1 cellular context compared by ENCODE assay signal in the genomic region with DNA sequence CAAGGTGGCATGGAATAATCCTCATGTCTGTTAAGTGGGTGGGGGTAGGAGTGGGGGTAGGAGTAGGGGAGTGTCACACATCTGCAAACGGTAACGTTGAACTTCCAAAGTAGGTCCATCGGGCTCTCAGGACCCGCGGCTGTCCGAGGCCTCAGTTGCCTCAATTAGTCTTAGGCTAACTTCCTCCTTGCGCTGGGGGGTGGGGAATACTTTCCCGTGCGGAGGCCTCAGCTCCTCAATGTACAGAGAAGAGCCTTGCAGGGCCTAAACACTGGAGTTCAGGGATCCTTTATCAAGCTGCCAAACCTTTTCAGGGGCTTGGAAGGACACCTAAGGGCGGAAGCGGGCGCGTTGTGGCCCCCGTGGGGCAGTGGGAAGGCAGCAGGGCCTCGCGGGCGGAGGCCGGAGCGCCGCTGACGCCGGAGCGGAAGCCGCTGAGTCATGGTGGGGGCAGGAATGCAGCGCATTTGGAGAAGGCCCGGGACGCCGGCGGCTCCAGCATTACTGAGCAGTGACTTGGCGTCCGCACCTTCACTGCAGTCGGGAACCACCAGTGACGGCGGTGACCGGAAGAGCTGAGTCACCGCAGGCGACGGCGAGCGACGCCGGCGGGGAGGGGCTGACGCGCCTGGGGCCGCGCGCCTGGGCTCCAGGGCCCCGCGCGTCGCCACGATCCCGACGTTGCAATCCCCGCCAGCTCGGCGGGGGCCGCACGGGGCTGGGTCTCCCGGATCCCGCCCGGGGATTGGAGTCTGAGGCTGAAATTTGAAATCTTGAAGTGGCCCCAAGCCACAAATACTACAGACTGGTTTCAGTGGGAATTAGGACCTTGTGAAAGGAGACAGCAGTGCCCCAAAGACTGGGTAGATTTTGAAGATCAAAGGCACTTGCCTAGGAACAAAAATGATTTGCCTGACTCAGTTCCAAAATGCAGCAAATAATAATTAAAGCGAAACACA.
A peak's percentile ranks its signal among the peaks of the same experiment; 100 is the strongest.
TF ChIP-seq lines count a peak whose summit lies in the region.

No MANE protein-coding gene starts in this region.

TF ChIP-seq in K562, 482 proteins besides CTCF, POLR2A, EP300 and RAD21 (continued from another document and continues in another):
- TF ChIP-seq ZNF778 (CRISPR knock-in tag; IDR thresholded peaks at IDR 0.05) = no peak
- TF ChIP-seq RFX7 (CRISPR knock-in tag; IDR thresholded peaks at IDR 0.05) = no peak
- TF ChIP-seq, protein P1, sequence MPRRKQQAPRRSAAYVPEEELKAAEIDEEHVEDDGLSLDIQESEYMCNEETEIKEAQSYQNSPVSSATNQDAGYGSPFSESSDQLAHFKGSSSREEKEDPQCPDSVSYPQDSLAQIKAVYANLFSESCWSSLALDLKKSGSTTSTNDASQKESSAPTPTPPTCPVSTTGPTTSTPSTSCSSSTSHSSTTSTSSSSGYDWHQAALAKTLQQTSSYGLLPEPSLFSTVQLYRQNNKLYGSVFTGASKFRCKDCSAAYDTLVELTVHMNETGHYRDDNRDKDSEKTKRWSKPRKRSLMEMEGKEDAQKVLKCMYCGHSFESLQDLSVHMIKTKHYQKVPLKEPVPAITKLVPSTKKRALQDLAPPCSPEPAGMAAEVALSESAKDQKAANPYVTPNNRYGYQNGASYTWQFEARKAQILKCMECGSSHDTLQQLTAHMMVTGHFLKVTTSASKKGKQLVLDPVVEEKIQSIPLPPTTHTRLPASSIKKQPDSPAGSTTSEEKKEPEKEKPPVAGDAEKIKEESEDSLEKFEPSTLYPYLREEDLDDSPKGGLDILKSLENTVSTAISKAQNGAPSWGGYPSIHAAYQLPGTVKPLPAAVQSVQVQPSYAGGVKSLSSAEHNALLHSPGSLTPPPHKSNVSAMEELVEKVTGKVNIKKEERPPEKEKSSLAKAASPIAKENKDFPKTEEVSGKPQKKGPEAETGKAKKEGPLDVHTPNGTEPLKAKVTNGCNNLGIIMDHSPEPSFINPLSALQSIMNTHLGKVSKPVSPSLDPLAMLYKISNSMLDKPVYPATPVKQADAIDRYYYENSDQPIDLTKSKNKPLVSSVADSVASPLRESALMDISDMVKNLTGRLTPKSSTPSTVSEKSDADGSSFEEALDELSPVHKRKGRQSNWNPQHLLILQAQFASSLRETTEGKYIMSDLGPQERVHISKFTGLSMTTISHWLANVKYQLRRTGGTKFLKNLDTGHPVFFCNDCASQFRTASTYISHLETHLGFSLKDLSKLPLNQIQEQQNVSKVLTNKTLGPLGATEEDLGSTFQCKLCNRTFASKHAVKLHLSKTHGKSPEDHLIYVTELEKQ (CRISPR knock-in tag; IDR thresholded peaks at IDR 0.05) = no peak
- no peak; the same call in 1 of the 2 replicates for TF ChIP-seq ZNF263 (CRISPR knock-in tag; IDR thresholded peaks at IDR 0.05; ENCODE audit: borderline replicate concordance)
- no peak for TF ChIP-seq PYGO2 (tag; IDR thresholded peaks at IDR 0.05)
- TF ChIP-seq PHF21A (IDR thresholded peaks at IDR 0.05; ENCODE audit: borderline replicate concordance, low read depth) = peak; percentile 75; the same call in 1 of the 2 replicates
- no peak for TF ChIP-seq HMG20A (CRISPR knock-in tag; conservative IDR thresholded peaks at IDR 0.05)
- TF ChIP-seq PTRF (tag; IDR thresholded peaks at IDR 0.05) = peak; percentile 66
- TF ChIP-seq OTX1 (CRISPR knock-in tag; IDR thresholded peaks at IDR 0.05) = 0 out of 2 replicates have a peak, but pooled peaks have one; percentile 36
- TF ChIP-seq EP400 (IDR thresholded peaks at IDR 0.05) = peak; percentile 91
- TF ChIP-seq TARDBP (IDR thresholded peaks at IDR 0.05) = peak; percentile 84; the same call in 1 of the 2 replicates
- TF ChIP-seq YBX1 (IDR thresholded peaks at IDR 0.05) = no peak
- peak; percentile 86 for TF ChIP-seq SOX6 (IDR thresholded peaks at IDR 0.05)
- TF ChIP-seq CHD4 (IDR thresholded peaks at IDR 0.05; ENCODE audit: insufficient read depth, insufficient replicate concordance, low read depth, low read length, poor library complexity, severe bottlenecking) = no peak
- peak; percentile 27; the same call in 1 of the 2 replicates for TF ChIP-seq RAD51 (IDR thresholded peaks at IDR 0.05; ENCODE audit: borderline replicate concordance, low read depth)
- TF ChIP-seq RBM15 (IDR thresholded peaks at IDR 0.05; ENCODE audit: insufficient read depth, low read length) = no peak
- TF ChIP-seq, protein P2, sequence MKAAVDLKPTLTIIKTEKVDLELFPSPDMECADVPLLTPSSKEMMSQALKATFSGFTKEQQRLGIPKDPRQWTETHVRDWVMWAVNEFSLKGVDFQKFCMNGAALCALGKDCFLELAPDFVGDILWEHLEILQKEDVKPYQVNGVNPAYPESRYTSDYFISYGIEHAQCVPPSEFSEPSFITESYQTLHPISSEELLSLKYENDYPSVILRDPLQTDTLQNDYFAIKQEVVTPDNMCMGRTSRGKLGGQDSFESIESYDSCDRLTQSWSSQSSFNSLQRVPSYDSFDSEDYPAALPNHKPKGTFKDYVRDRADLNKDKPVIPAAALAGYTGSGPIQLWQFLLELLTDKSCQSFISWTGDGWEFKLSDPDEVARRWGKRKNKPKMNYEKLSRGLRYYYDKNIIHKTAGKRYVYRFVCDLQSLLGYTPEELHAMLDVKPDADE (conservative IDR thresholded peaks at IDR 0.05; ENCODE audit: control insufficient read depth, low read depth, low read length) = peak; percentile 88
- peak; percentile 60 for TF ChIP-seq SMAD1 (IDR thresholded peaks at IDR 0.05; ENCODE audit: low read depth, low read length, partially characterized antibody)
- TF ChIP-seq FOXJ3 (CRISPR knock-in tag; IDR thresholded peaks at IDR 0.05) = no peak
- TF ChIP-seq, protein P3, sequence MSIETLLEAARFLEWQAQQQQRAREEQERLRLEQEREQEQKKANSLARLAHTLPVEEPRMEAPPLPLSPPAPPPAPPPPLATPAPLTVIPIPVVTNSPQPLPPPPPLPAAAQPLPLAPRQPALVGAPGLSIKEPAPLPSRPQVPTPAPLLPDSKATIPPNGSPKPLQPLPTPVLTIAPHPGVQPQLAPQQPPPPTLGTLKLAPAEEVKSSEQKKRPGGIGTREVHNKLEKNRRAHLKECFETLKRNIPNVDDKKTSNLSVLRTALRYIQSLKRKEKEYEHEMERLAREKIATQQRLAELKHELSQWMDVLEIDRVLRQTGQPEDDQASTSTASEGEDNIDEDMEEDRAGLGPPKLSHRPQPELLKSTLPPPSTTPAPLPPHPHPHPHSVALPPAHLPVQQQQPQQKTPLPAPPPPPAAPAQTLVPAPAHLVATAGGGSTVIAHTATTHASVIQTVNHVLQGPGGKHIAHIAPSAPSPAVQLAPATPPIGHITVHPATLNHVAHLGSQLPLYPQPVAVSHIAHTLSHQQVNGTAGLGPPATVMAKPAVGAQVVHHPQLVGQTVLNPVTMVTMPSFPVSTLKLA (conservative IDR thresholded peaks at IDR 0.05) = peak; percentile 63 to 78
- TF ChIP-seq HDAC1 (IDR thresholded peaks at IDR 0.05) = peak in 1 of 2 experiments; percentile 69; a peak in 2 of 4 replicates
- TF ChIP-seq CBX8 (IDR thresholded peaks at IDR 0.05; ENCODE audit: borderline replicate concordance, extremely low read depth, low read depth, low read length, poor library complexity, severe bottlenecking) = no peak
- TF ChIP-seq, protein P4, sequence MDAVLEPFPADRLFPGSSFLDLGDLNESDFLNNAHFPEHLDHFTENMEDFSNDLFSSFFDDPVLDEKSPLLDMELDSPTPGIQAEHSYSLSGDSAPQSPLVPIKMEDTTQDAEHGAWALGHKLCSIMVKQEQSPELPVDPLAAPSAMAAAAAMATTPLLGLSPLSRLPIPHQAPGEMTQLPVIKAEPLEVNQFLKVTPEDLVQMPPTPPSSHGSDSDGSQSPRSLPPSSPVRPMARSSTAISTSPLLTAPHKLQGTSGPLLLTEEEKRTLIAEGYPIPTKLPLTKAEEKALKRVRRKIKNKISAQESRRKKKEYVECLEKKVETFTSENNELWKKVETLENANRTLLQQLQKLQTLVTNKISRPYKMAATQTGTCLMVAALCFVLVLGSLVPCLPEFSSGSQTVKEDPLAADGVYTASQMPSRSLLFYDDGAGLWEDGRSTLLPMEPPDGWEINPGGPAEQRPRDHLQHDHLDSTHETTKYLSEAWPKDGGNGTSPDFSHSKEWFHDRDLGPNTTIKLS (IDR thresholded peaks at IDR 0.05; ENCODE audit: borderline replicate concordance, low read depth) = peak; percentile 90
- TF ChIP-seq TAF9B (IDR thresholded peaks at IDR 0.05; ENCODE audit: partially characterized antibody) = peak; percentile 78
- peak; percentile 74 for TF ChIP-seq TEAD2 (tag; IDR thresholded peaks at IDR 0.05)
- TF ChIP-seq MTA2 (IDR thresholded peaks at IDR 0.05; ENCODE audit: low read depth) = no peak
- TF ChIP-seq ETV1 (tag; conservative IDR thresholded peaks at IDR 0.05; ENCODE audit: low read depth) = peak; percentile 94
- TF ChIP-seq, protein P5, sequence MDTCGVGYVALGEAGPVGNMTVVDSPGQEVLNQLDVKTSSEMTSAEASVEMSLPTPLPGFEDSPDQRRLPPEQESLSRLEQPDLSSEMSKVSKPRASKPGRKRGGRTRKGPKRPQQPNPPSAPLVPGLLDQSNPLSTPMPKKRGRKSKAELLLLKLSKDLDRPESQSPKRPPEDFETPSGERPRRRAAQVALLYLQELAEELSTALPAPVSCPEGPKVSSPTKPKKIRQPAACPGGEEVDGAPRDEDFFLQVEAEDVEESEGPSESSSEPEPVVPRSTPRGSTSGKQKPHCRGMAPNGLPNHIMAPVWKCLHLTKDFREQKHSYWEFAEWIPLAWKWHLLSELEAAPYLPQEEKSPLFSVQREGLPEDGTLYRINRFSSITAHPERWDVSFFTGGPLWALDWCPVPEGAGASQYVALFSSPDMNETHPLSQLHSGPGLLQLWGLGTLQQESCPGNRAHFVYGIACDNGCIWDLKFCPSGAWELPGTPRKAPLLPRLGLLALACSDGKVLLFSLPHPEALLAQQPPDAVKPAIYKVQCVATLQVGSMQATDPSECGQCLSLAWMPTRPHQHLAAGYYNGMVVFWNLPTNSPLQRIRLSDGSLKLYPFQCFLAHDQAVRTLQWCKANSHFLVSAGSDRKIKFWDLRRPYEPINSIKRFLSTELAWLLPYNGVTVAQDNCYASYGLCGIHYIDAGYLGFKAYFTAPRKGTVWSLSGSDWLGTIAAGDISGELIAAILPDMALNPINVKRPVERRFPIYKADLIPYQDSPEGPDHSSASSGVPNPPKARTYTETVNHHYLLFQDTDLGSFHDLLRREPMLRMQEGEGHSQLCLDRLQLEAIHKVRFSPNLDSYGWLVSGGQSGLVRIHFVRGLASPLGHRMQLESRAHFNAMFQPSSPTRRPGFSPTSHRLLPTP (IDR thresholded peaks at IDR 0.05; ENCODE audit: borderline replicate concordance, extremely low read depth, insufficient read length) = no peak
- TF ChIP-seq GABPB1 (CRISPR knock-in tag; IDR thresholded peaks at IDR 0.05) = peak; percentile 86
- no peak for TF ChIP-seq WHSC1 (IDR thresholded peaks at IDR 0.05; ENCODE audit: low read length)
- TF ChIP-seq, protein P6, sequence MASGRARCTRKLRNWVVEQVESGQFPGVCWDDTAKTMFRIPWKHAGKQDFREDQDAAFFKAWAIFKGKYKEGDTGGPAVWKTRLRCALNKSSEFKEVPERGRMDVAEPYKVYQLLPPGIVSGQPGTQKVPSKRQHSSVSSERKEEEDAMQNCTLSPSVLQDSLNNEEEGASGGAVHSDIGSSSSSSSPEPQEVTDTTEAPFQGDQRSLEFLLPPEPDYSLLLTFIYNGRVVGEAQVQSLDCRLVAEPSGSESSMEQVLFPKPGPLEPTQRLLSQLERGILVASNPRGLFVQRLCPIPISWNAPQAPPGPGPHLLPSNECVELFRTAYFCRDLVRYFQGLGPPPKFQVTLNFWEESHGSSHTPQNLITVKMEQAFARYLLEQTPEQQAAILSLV (tag; IDR thresholded peaks at IDR 0.05) = no peak
- TF ChIP-seq ZNF57 (CRISPR knock-in tag; IDR thresholded peaks at IDR 0.05) = no peak
- TF ChIP-seq LEF1 (IDR thresholded peaks at IDR 0.05) = peak; percentile 61
- no peak for TF ChIP-seq ZNF133 (CRISPR knock-in tag; IDR thresholded peaks at IDR 0.05)
- TF ChIP-seq HNRNPLL (IDR thresholded peaks at IDR 0.05; ENCODE audit: low read depth, low read length, poor library complexity, severe bottlenecking) = peak; percentile 89
- no peak for TF ChIP-seq FUS (optimal IDR thresholded peaks at IDR 0.05; ENCODE audit: low read depth, low read length)
- TF ChIP-seq SP2 (IDR thresholded peaks at IDR 0.05; ENCODE audit: extremely low read depth, low read depth, low read length, poor library complexity, severe bottlenecking) = no peak
- peak; percentile 18 to 80; a peak in 2 of 4 replicates for TF ChIP-seq NONO (IDR thresholded peaks at IDR 0.05; ENCODE audit: low read depth in 2 of 2, low read length in 1 of 2)
- TF ChIP-seq PHB (CRISPR knock-in tag; IDR thresholded peaks at IDR 0.05) = peak; percentile 67; the same call in 1 of the 2 replicates
- peak; percentile 94 for TF ChIP-seq MTA1 (IDR thresholded peaks at IDR 0.05; ENCODE audit: borderline replicate concordance)
- peak; percentile 75; the same call in 1 of the 2 replicates for TF ChIP-seq MAFF (IDR thresholded peaks at IDR 0.05; ENCODE audit: low read length)
- TF ChIP-seq SP1 (CRISPR knock-in tag; IDR thresholded peaks at IDR 0.05) = peak; percentile 90
- no peak for TF ChIP-seq ZNF551 (CRISPR knock-in tag; IDR thresholded peaks at IDR 0.05)
- TF ChIP-seq GABPA (tag; conservative IDR thresholded peaks at IDR 0.05; ENCODE audit: low read depth) = peak; percentile 88
- TF ChIP-seq HCFC1 (IDR thresholded peaks at IDR 0.05; ENCODE audit: low read depth, low read length) = peak; percentile 79
- peak; percentile 100 for TF ChIP-seq BACH1 (tag; IDR thresholded peaks at IDR 0.05)
- TF ChIP-seq ZNF197 (CRISPR knock-in tag; IDR thresholded peaks at IDR 0.05; ENCODE audit: low read depth) = 0 out of 2 replicates have a peak, but pooled peaks have one; percentile 37
- TF ChIP-seq ZNF707 (CRISPR knock-in tag; conservative IDR thresholded peaks at IDR 0.05) = 0 out of 2 replicates have a peak, but pooled peaks have one; percentile 20
- TF ChIP-seq ZBTB7A (IDR thresholded peaks at IDR 0.05; ENCODE audit: borderline replicate concordance, control insufficient read depth, low read depth, low read length) = peak; percentile 91
- TF ChIP-seq ZNF134 (CRISPR knock-in tag; conservative IDR thresholded peaks at IDR 0.05) = peak; percentile 58; the same call in 1 of the 2 replicates
- no peak for TF ChIP-seq NR3C1 (CRISPR knock-in tag; IDR thresholded peaks at IDR 0.05)
- no peak for TF ChIP-seq ZSCAN29 (IDR thresholded peaks at IDR 0.05)
- peak; percentile 77; the same call in 1 of the 2 replicates for TF ChIP-seq ZNF766 (CRISPR knock-in tag; conservative IDR thresholded peaks at IDR 0.05)
- no peak for TF ChIP-seq ZSCAN32 (CRISPR knock-in tag; IDR thresholded peaks at IDR 0.05)
- no peak for TF ChIP-seq TAF15 (IDR thresholded peaks at IDR 0.05; ENCODE audit: low read depth, low read length)
- TF ChIP-seq, protein P7, sequence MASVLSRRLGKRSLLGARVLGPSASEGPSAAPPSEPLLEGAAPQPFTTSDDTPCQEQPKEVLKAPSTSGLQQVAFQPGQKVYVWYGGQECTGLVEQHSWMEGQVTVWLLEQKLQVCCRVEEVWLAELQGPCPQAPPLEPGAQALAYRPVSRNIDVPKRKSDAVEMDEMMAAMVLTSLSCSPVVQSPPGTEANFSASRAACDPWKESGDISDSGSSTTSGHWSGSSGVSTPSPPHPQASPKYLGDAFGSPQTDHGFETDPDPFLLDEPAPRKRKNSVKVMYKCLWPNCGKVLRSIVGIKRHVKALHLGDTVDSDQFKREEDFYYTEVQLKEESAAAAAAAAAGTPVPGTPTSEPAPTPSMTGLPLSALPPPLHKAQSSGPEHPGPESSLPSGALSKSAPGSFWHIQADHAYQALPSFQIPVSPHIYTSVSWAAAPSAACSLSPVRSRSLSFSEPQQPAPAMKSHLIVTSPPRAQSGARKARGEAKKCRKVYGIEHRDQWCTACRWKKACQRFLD (CRISPR knock-in tag; IDR thresholded peaks at IDR 0.05) = peak; percentile 95
- no peak for TF ChIP-seq SRSF1 (IDR thresholded peaks at IDR 0.05; ENCODE audit: low read depth, low read length)
- TF ChIP-seq CEBPB (tag; IDR thresholded peaks at IDR 0.05) = no peak; the same call in 1 of the 2 replicates
